Comparison of ENCODE assay signal across 8 cellular contexts in the genomic region with DNA sequence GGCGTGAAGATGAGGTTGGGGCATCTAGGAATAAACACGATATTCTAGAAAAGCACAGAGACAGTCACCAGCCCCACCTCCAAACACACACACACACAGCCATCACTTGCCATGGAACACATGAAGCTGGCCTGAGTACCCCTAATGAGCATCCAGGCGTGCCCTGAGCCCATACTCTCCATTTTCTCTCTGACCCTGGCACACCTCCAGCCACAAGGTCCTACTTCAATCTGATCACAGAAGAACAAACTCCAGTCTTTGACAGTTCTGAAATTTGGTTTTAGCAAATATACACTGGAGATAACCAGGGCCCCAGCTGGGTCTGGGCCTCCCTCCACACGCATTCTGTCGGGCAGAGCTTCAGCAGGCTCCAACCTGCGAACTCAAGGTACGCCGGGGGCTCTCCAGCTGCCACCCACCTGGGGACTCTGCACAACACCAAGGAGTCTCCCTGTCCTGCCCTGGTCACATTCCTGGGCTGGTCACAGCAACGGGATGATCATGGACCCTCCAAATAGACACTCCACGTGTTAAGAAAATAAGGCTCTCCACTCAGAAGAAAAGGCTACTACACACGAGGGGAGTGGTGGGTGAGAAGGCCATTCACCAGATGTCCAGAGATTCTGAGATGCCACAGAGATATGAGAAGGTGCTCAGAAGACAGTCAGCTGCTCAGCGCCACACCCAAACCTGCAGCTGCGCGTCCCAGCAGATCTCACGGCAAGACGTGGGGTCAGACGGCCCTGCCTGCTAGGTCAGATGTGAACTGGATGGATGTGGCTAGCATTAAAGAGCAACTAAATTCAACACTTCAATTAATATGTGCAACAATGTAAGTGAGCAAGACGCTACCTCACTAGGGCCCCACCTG. TPM values are rescaled to one million over a fixed set of nuclear protein-coding genes. Genes with fewer than 3 reads are reported as not detected.
DNase-seq lines count a peak whose midpoint lies in the region; ATAC-seq and TF ChIP-seq lines count a peak whose summit lies in the region.

No MANE protein-coding gene starts in this region.

- TF ChIP-seq CTCF in AG04450 (IDR thresholded peaks at IDR 0.05; ENCODE audit: low read depth, low read length) = no peak
- TF ChIP-seq CTCF in esophagus muscularis mucosa (IDR thresholded peaks at IDR 0.05) = no peak

- intact Hi-C loops in esophagus muscularis mucosa (cut with DNase I) = no loop called here

- peak; percentile 6 for ATAC-seq in GM21367 (IDR thresholded peaks at IDR 0.05; ENCODE audit: unreplicated experiment)

- no peak overlapping the region for H3K4me3 ChIP-seq in AG04450 (ENCODE audit: low read depth, low read length)
- H3K4me3 ChIP-seq in HUES6 (ENCODE audit: low read depth, low read length) = peak overlapping the region; percentile 2; the same call in 1 of the 2 replicates
- H3K4me3 ChIP-seq in esophagus muscularis mucosa = no peak overlapping the region
- peak overlapping the region in 1 of 2 donors; percentile 44 for H3K4me3 ChIP-seq in stomach smooth muscle (ENCODE audit: low read length in 2 of 2)

- CTCF ChIA-PET in AG04450 (lab: Charles Lee) = no interaction called here

- H3K4me1 ChIP-seq in HUES6 (ENCODE audit: control insufficient read depth, insufficient read depth, low read length) (peaks cover 34% of the 10 kb centered on the region), esophagus muscularis mucosa (peaks cover 93 to 96% (median 95%) of the 10 kb centered on the region in 4 donors), stomach smooth muscle (ENCODE audit: control insufficient read depth, insufficient read depth, low read length) (peaks cover 63% of the 10 kb centered on the region)

- no peaks in the 10 kb centered on the region for H3K27me3 ChIP-seq in AG04450 (ENCODE audit: control insufficient read depth, insufficient read depth, low read length)
- no peaks in the 10 kb centered on the region for H3K27me3 ChIP-seq in HUES6 (ENCODE audit: control insufficient read depth, insufficient read depth, low read length)
- no peaks in the 10 kb centered on the region for H3K27me3 ChIP-seq in esophagus muscularis mucosa
- H3K27me3 ChIP-seq in stomach smooth muscle (ENCODE audit: control insufficient read depth in 1 of 2, insufficient read depth in 2 of 2, low read length in 2 of 2) = no peaks in the 10 kb centered on the region

- H3K9me3 ChIP-seq in AG04450 (ENCODE audit: control insufficient read depth, insufficient read depth, low read length) (no peaks in the 10 kb centered on the region), HUES6 (ENCODE audit: control insufficient read depth, insufficient read depth, low read depth, low read length) (no peaks in the 10 kb centered on the region), esophagus muscularis mucosa (no peaks in the 10 kb centered on the region), stomach smooth muscle (ENCODE audit: control insufficient read depth in 2 of 2, low read length in 2 of 2) (no peaks in the 10 kb centered on the region)

- H3K9ac ChIP-seq in HUES6 (ENCODE audit: low read length) = peak overlapping the region; percentile 30
- no peak overlapping the region for H3K9ac ChIP-seq in stomach smooth muscle (ENCODE audit: low read length in 2 of 2)

- no peaks in the 10 kb centered on the region for H3K36me3 ChIP-seq in HUES6 (ENCODE audit: control insufficient read depth, insufficient read depth, low read length)
- H3K36me3 ChIP-seq in esophagus muscularis mucosa = no peaks in the 10 kb centered on the region
- H3K36me3 ChIP-seq in stomach smooth muscle (ENCODE audit: control insufficient read depth in 2 of 2, insufficient read depth in 2 of 2, low read length in 2 of 2) = no peaks in the 10 kb centered on the region

- H3K27ac ChIP-seq in AG04450 (ENCODE audit: low read depth, low read length) (peak overlapping the region; percentile 54), HUES6 (ENCODE audit: low read depth, low read length) (no peak overlapping the region), esophagus muscularis mucosa (replicated peaks in 1 of 4) (peak overlapping the region; percentile 65 to 81 (median 70)), stomach smooth muscle (ENCODE audit: low read length) (peak overlapping the region; percentile 58)

- WGBS in esophagus muscularis mucosa = 71% methylated on average over 16 of the region's 18 CpGs

- no peak for DNase-seq in AG04450 (ENCODE audit: low read depth, low spot score)
- no peak for DNase-seq in esophagus muscularis mucosa (ENCODE audit: extremely low spot score)
- no peak for DNase-seq in HK-2 (ENCODE audit: unreplicated experiment)
- no peak for DNase-seq in activated CD4-positive, alpha-beta T cell treated with anti-CD3 and anti-CD28 coated beads for 4 hours
- no peak for DNase-seq in stimulated activated CD4-positive, alpha-beta T cell treated with anti-CD3 and anti-CD28 coated beads, Interleukin-15, amount 100 ng/mL, for 24 hours

- no peak for TF ChIP-seq POLR2A in esophagus muscularis mucosa (IDR thresholded peaks at IDR 0.05; ENCODE audit: low read depth)

- POLR2A ChIA-PET in AG04450 (lab: Yijun Ruan, JAX) = interaction anchor here (1.1 to 2.6 kb wide), 2 partner anchors 11 to 14 kb away, joined by 3 to 7 read pairs; a partner anchor contains a TSS

- no peak for TF ChIP-seq EP300 in esophagus muscularis mucosa (IDR thresholded peaks at IDR 0.05)

RNA-seq across cellular contexts. Expression of a gene that starts 57.0 kb away (rescaled TPM):
- polyA plus RNA-seq in AG04450 (2011; rRNA removed) = 21.3 and 21.5 TPM in 2 replicates
- polyA minus RNA-seq in AG04450 (2011; rRNA and poly(A)+ RNA removed) = 10.9 and 12.6 TPM in 2 replicates
- 10 to 100 TPM; 34.8 to 74.2 (median 55.0) TPM for total RNA-seq in esophagus muscularis mucosa
